1 cellular context compared by ENCODE assay signal in genomic region chr2:54331095-54331835, GRCh38.
TF ChIP-seq lines count a peak whose summit lies in the region.

No MANE protein-coding gene starts in this region.

TF ChIP-seq in WTC11, 78 proteins besides CTCF, POLR2A, EP300 and RAD21 (continued from another document):
- no peak for TF ChIP-seq ERG (CRISPR knock-in tag; IDR thresholded peaks at IDR 0.05)
- TF ChIP-seq MLX (CRISPR knock-in tag; IDR thresholded peaks at IDR 0.05): no peak
- TF ChIP-seq, protein P1, sequence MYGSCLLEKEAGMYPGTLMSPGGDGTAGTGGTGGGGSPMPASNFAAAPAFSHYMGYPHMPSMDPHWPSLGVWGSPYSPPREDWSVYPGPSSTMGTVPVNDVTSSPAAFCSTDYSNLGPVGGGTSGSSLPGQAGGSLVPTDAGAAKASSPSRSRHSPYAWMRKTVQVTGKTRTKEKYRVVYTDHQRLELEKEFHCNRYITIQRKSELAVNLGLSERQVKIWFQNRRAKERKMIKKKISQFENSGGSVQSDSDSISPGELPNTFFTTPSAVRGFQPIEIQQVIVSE (CRISPR knock-in tag; IDR thresholded peaks at IDR 0.05; ENCODE audit: borderline replicate concordance): no peak
- no peak for TF ChIP-seq KAT7 (CRISPR knock-in tag; IDR thresholded peaks at IDR 0.05; ENCODE audit: borderline replicate concordance)
- TF ChIP-seq ZNF219 (CRISPR knock-in tag; IDR thresholded peaks at IDR 0.05; ENCODE audit: borderline replicate concordance): no peak
- no peak for TF ChIP-seq GABPB1 (CRISPR knock-in tag; IDR thresholded peaks at IDR 0.05)
- TF ChIP-seq, protein P2, sequence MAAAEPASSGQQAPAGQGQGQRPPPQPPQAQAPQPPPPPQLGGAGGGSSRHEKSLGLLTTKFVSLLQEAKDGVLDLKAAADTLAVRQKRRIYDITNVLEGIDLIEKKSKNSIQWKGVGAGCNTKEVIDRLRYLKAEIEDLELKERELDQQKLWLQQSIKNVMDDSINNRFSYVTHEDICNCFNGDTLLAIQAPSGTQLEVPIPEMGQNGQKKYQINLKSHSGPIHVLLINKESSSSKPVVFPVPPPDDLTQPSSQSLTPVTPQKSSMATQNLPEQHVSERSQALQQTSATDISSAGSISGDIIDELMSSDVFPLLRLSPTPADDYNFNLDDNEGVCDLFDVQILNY (CRISPR knock-in tag; IDR thresholded peaks at IDR 0.05): no peak
- no peak for TF ChIP-seq SMAD4 (CRISPR knock-in tag; IDR thresholded peaks at IDR 0.05)
